21 cellular contexts compared by ENCODE assay signal in genomic region chr4:16609170-16609758, GRCh38.
DNase-seq lines count a peak whose midpoint lies in the region; ATAC-seq and TF ChIP-seq lines count a peak whose summit lies in the region.
"Had no signal": no experiment of that assay in that cellular context is flagged by ENCODE, and none has a peak within 500 bp of the region (broad histone marks: within the 10 kb centered on the region; RNA-seq: fewer than 3 reads in every experiment).

No MANE protein-coding gene starts in this region.

- H3K4me3 Mint-ChIP-seq in neural progenitor cell = no peak overlapping the region
- H3K4me3 Mint-ChIP-seq: CD4-positive, alpha-beta T cell; HFFc6 had no signal

- no peak for ATAC-seq in mucosa of descending colon
- ATAC-seq in HG03280 (IDR thresholded peaks at IDR 0.05; ENCODE audit: unreplicated experiment) = no peak
- ATAC-seq: Right ventricle myocardium inferior had no signal

- H3K36me3 ChIP-seq in H7 (replicated peaks; ENCODE audit: control insufficient read depth, insufficient read depth, low read length) (no peaks in the 10 kb centered on the region), iPS-15b (ENCODE audit: control insufficient read depth, insufficient read depth, low read length) (no peaks in the 10 kb centered on the region), neural progenitor cell (no peaks in the 10 kb centered on the region), mucosa of descending colon (ENCODE audit: low read depth) (no peaks in the 10 kb centered on the region)
- H3K36me3 ChIP-seq: BLaER1 had no signal

- H3K4me1 ChIP-seq in iPS-15b (ENCODE audit: control insufficient read depth, insufficient read depth, low read length) = peaks cover 25% of the 10 kb centered on the region
- H3K4me1 ChIP-seq in neural progenitor cell = no peaks in the 10 kb centered on the region
- H3K4me1 ChIP-seq in mucosa of descending colon (ENCODE audit: low read depth) = no peaks in the 10 kb centered on the region
- H3K4me1 ChIP-seq: BLaER1 had no signal

- intact Hi-C loops in mucosa of descending colon (cut with DNase I, micrococcal nuclease) = no loop called here

- no peaks in the 10 kb centered on the region for H3K79me2 ChIP-seq in neural progenitor cell (ENCODE audit: low read depth)

- no peak overlapping the region for H3K4me3 ChIP-seq in H7 (ENCODE audit: insufficient read depth, low read depth, low read length)
- peak overlapping the region; percentile 20 for H3K4me3 ChIP-seq in iPS-15b (ENCODE audit: low read depth, low read length)
- no peak overlapping the region for H3K4me3 ChIP-seq in neural progenitor cell
- no peak overlapping the region for H3K4me3 ChIP-seq in mucosa of descending colon
- H3K4me3 ChIP-seq: BLaER1 had no signal

- DNase-seq in H7 (peak; percentile 45), NCI-H82 treated with DMSO at 0.1 percent for 48 hours (lab: John Stamatoyannopoulos, UW; ENCODE audit: unreplicated experiment) (peak; percentile 81), neural progenitor cell (ENCODE audit: low spot score) (peak; percentile 37), mucosa of descending colon (no peak), hepatic stellate cell (ENCODE audit: low spot score) (no peak)
- DNase-seq in activated CD4-positive, alpha-beta T cell treated with anti-CD3 and anti-CD28 coated beads, Interleukin-2, amount 50 U/mL, for 4 hours = no peak
- DNase-seq: CD4-positive, alpha-beta T cell; COR-L47; DMS 273 treated with DMSO at 0.1 percent for 48 hours; DMS79 treated with DMSO at 0.1 percent for 48 hours; HFFc6; KBM-7; NCI-H1092; NCI-H1436 treated with DMSO at 0.1 percent for 48 hours; NCI-H1930; NCI-H510A; OCI-M1 had no signal

- H3K9me3 Mint-ChIP-seq in neural progenitor cell = peaks cover 49% of the 10 kb centered on the region
- H3K9me3 Mint-ChIP-seq: HFFc6 had no signal

- no peak for TF ChIP-seq CTCF in neural progenitor cell (IDR thresholded peaks at IDR 0.05)
- TF ChIP-seq CTCF in mucosa of descending colon (IDR thresholded peaks at IDR 0.05) = no peak

- peak overlapping the region; percentile 13 for H3K4me2 ChIP-seq in neural progenitor cell
- H3K4me2 ChIP-seq: BLaER1 had no signal

- H3K4me1 Mint-ChIP-seq in neural progenitor cell = peaks cover 14% of the 10 kb centered on the region

- no peaks in the 10 kb centered on the region for H4K20me1 ChIP-seq in neural progenitor cell (ENCODE audit: low read depth)
- H4K20me1 ChIP-seq: BLaER1 had no signal

- H2AFZ ChIP-seq in neural progenitor cell (replicated peaks) = no peak overlapping the region

- H3K36me3 Mint-ChIP-seq in neural progenitor cell = peaks cover 15% of the 10 kb centered on the region

- H3K9ac ChIP-seq in iPS-15b (ENCODE audit: low read depth, low read length) = peak overlapping the region; percentile 65
- H3K9ac ChIP-seq in neural progenitor cell = no peak overlapping the region
- H3K9ac ChIP-seq: BLaER1 had no signal

- no peaks in the 10 kb centered on the region for H3K27me3 Mint-ChIP-seq in neural progenitor cell (ENCODE audit: insufficient read depth, low read depth)
- H3K27me3 Mint-ChIP-seq: CD4-positive, alpha-beta T cell had no signal

- no peaks in the 10 kb centered on the region for H3F3A ChIP-seq in neural progenitor cell (ENCODE audit: low read depth)

- H3K27ac ChIP-seq in neural progenitor cell = no peak overlapping the region
- H3K27ac ChIP-seq: BLaER1 had no signal

- H3K27me3 ChIP-seq in H7 (ENCODE audit: control insufficient read depth, insufficient read depth, low read length) (no peaks in the 10 kb centered on the region), iPS-15b (ENCODE audit: control insufficient read depth, insufficient read depth, low read length) (no peaks in the 10 kb centered on the region), neural progenitor cell (no peaks in the 10 kb centered on the region)
- H3K27me3 ChIP-seq: BLaER1 had no signal

- no peak overlapping the region for H3K27ac Mint-ChIP-seq in neural progenitor cell
- H3K27ac Mint-ChIP-seq: CD4-positive, alpha-beta T cell; HFFc6 had no signal

- H3K9me3 ChIP-seq in iPS-15b (ENCODE audit: control insufficient read depth, insufficient read depth, low read length) (no peaks in the 10 kb centered on the region), neural progenitor cell (ENCODE audit: low read depth) (no peaks in the 10 kb centered on the region), mucosa of descending colon (no peaks in the 10 kb centered on the region)

Comparison
In these comparisons a context has a peak if more than half of its experiments do, and no peak if none do; other contexts are left out.
1. DNase-seq: peak in H7 (single experiment), NCI-H82 treated with DMSO at 0.1 percent for 48 hours (single experiment) and neural progenitor cell (single experiment); none in mucosa of descending colon (0 of 3), activated CD4-positive, alpha-beta T cell treated with anti-CD3 and anti-CD28 coated beads, Interleukin-2, amount 50 U/mL, for 4 hours (0 of 2) and hepatic stellate cell (single experiment).